Comparison of ENCODE assay signal across 18 cellular contexts in genomic region chr20:57415791-57416190, GRCh38.
"Had no signal": no experiment of that assay in that cellular context is flagged by ENCODE, and none has a peak within 500 bp of the region (broad histone marks: within the 10 kb centered on the region; RNA-seq: fewer than 3 reads in every experiment).

No MANE protein-coding gene starts in this region.

- H3K36me3 Mint-ChIP-seq: WTC11 had no signal

- ATAC-seq: activated CD8-positive, alpha-beta T cell treated with anti-CD3 and anti-CD28 coated beads, Interleukin-2, amount 10 ng/mL, durations not matched to agents 7 days and 5 days; lower lobe of right lung; T-helper 17 cell; WTC11 had no signal

- H3K4me3 ChIP-seq: lower lobe of right lung, transverse colon, vagina had no signal

- H3K4me1 ChIP-seq: lower lobe of right lung, transverse colon, vagina had no signal

- H3K27ac ChIP-seq: brain microvascular endothelial cell, lower lobe of right lung, transverse colon, vagina had no signal

- H3K9me3 Mint-ChIP-seq: activated naive CD8-positive, alpha-beta T cell treated with anti-CD3 and anti-CD28 coated beads, Interleukin-2, amount 10 ng/mL, durations not matched to agents 7 days and 5 days; immature natural killer cell; WTC11 had no signal

- DNase-seq: activated CD4-positive, alpha-beta T cell treated with anti-CD3 and anti-CD28 coated beads for 4 hours; activated CD8-positive, alpha-beta memory T cell treated with anti-CD3 and anti-CD28 coated beads, Interleukin-2, amount 50 U/mL, for 4 hours; activated CD8-positive, alpha-beta T cell treated with anti-CD3 and anti-CD28 coated beads, Interleukin-2, amount 10 ng/mL, durations not matched to agents 7 days and 5 days; activated naive CD8-positive, alpha-beta T cell treated with anti-CD3 and anti-CD28 coated beads, Interleukin-2, amount 10 ng/mL, durations not matched to agents 7 days and 5 days; brain microvascular endothelial cell; cortex of kidney; effector CD4-positive, alpha-beta T cell; foreskin melanocyte; immature natural killer cell; lower lobe of right lung; stimulated activated CD4-positive, alpha-beta T cell treated with anti-CD3 and anti-CD28 coated beads, Interleukin-15, amount 100 ng/mL, for 24 hours; stimulated activated CD4-positive, alpha-beta T cell treated with anti-CD3 and anti-CD28 coated beads, Interleukin-4, amount 100 ng/mL, for 1 hour; stimulated activated naive CD4-positive, alpha-beta T cell; substantia nigra; T-helper 17 cell; transverse colon had no signal

- H3K27ac Mint-ChIP-seq: activated CD8-positive, alpha-beta T cell treated with anti-CD3 and anti-CD28 coated beads, Interleukin-2, amount 10 ng/mL, durations not matched to agents 7 days and 5 days; activated naive CD8-positive, alpha-beta T cell treated with anti-CD3 and anti-CD28 coated beads, Interleukin-2, amount 10 ng/mL, durations not matched to agents 7 days and 5 days; T-helper 17 cell; WTC11 had no signal

- H3K4me3 Mint-ChIP-seq: activated CD8-positive, alpha-beta T cell treated with anti-CD3 and anti-CD28 coated beads, Interleukin-2, amount 10 ng/mL, durations not matched to agents 7 days and 5 days; activated naive CD8-positive, alpha-beta T cell treated with anti-CD3 and anti-CD28 coated beads, Interleukin-2, amount 10 ng/mL, durations not matched to agents 7 days and 5 days; T-helper 17 cell; WTC11 had no signal

- H3K27me3 Mint-ChIP-seq: T-helper 17 cell had no signal

- H3K9me3 ChIP-seq: lower lobe of right lung, transverse colon, vagina had no signal

- H3K36me3 ChIP-seq: brain microvascular endothelial cell, lower lobe of right lung, transverse colon, vagina had no signal

- H3K4me1 Mint-ChIP-seq: WTC11 had no signal
